Comparison of ENCODE assay signal across 22 cellular contexts in genomic region chr2:44722002-44722625, GRCh38.
DNase-seq lines count a peak whose midpoint lies in the region; ATAC-seq, FAIRE-seq and TF ChIP-seq lines count a peak whose summit lies in the region.
"Had no signal": no experiment of that assay in that cellular context is flagged by ENCODE, and none has a peak within 500 bp of the region (broad histone marks: within the 10 kb centered on the region; RNA-seq: fewer than 3 reads in every experiment).

No MANE protein-coding gene starts in this region.

- no peaks in the 10 kb centered on the region for H3K36me3 ChIP-seq in left lung
- H3K36me3 ChIP-seq in effector memory CD4-positive, alpha-beta T cell (ENCODE audit: control insufficient read depth, insufficient read depth, low read length) = no peaks in the 10 kb centered on the region
- H3K36me3 ChIP-seq: esophagus muscularis mucosa, left ventricle myocardium inferior had no signal

- no peak overlapping the region for H3K27ac ChIP-seq in left lung
- no peak overlapping the region for H3K27ac ChIP-seq in effector memory CD4-positive, alpha-beta T cell (ENCODE audit: insufficient read depth, low read length, poor library complexity, severe bottlenecking)
- H3K27ac ChIP-seq: esophagus muscularis mucosa, left ventricle myocardium inferior had no signal

- no peaks in the 10 kb centered on the region for H3K36me3 Mint-ChIP-seq in activated T-helper 1 cell treated with anti-CD3 and anti-CD28 coated beads, Interleukin-12 subunit alpha, Interleukin-12 subunit beta, Interleukin-2, Interleukin-4 antibody, amounts not matched to agents 30 ng/mL and 10 ng/mL and 1 ng/mL, durations not matched to agents 14 hours and 24 hours and 36 hours (ENCODE audit: low read depth)

- no peak overlapping the region for H3K4me3 Mint-ChIP-seq in activated T-helper 1 cell treated with anti-CD3 and anti-CD28 coated beads, Interleukin-12 subunit alpha, Interleukin-12 subunit beta, Interleukin-2, Interleukin-4 antibody, amounts not matched to agents 30 ng/mL and 10 ng/mL and 1 ng/mL, durations not matched to agents 14 hours and 24 hours and 36 hours
- H3K4me3 Mint-ChIP-seq: activated CD4-positive, alpha-beta T cell treated with anti-CD3 and anti-CD28 coated beads for 36 hours; CD4-positive, CD25-positive, alpha-beta regulatory T cell had no signal

- intact Hi-C loops in left lung (cut with DNase I) (no loop called here), Right ventricle myocardium inferior (cut with DNase I) (no loop called here)
- intact Hi-C loops in activated T-helper 1 cell treated with anti-CD3 and anti-CD28 coated beads, Interleukin-12 subunit alpha, Interleukin-12 subunit beta, Interleukin-2, Interleukin-4 antibody, amounts not matched to agents 30 ng/mL and 10 ng/mL and 1 ng/mL, durations not matched to agents 14 hours and 24 hours and 36 hours (cut with micrococcal nuclease) = no loop called here

- no peaks in the 10 kb centered on the region for H3K4me1 ChIP-seq in left lung
- no peaks in the 10 kb centered on the region for H3K4me1 ChIP-seq in effector memory CD4-positive, alpha-beta T cell (ENCODE audit: control insufficient read depth, insufficient read depth, low read length, poor library complexity, severe bottlenecking)
- H3K4me1 ChIP-seq: esophagus muscularis mucosa, left ventricle myocardium inferior had no signal

- DNase-seq in GM18507 (ENCODE audit: extremely low spot score, insufficient read length, low read depth) (no peak), RPMI8226 (peak; percentile 29), left lung (no peak), Right ventricle myocardium inferior (ENCODE audit: missing footprints) (no peak), hippocampal formation (lab: John Stamatoyannopoulos, UW) (no peak)
- DNase-seq in activated T-helper 1 cell treated with anti-CD3 and anti-CD28 coated beads, Interleukin-12 subunit alpha, Interleukin-12 subunit beta, Interleukin-2, Interleukin-4 antibody, amounts not matched to agents 30 ng/mL and 10 ng/mL and 1 ng/mL, durations not matched to agents 14 hours and 24 hours and 36 hours (ENCODE audit: low spot score) = no peak
- DNase-seq in effector memory CD4-positive, alpha-beta T cell = no peak
- DNase-seq: activated CD4-positive, alpha-beta T cell treated with anti-CD3 and anti-CD28 coated beads for 36 hours; CD4-positive, CD25-positive, alpha-beta regulatory T cell; effector CD4-positive, alpha-beta T cell; KG1; left ventricle myocardium inferior; NCI-H1092 treated with DMSO at 0.1 percent for 48 hours; NCI-H2081; NCI-H446; NK-92 treated with Interleukin-12 subunit alpha and Interleukin-12 subunit beta, amount 100 ng/mL, for 24 hours; posterior cingulate gyrus; SW 1271 had no signal

- H3K4me1 Mint-ChIP-seq in activated T-helper 1 cell treated with anti-CD3 and anti-CD28 coated beads, Interleukin-12 subunit alpha, Interleukin-12 subunit beta, Interleukin-2, Interleukin-4 antibody, amounts not matched to agents 30 ng/mL and 10 ng/mL and 1 ng/mL, durations not matched to agents 14 hours and 24 hours and 36 hours (ENCODE audit: low read depth) = no peaks in the 10 kb centered on the region
- H3K4me1 Mint-ChIP-seq: activated CD4-positive, alpha-beta T cell treated with anti-CD3 and anti-CD28 coated beads for 36 hours had no signal

- TF ChIP-seq CTCF in left lung (IDR thresholded peaks at IDR 0.05) = no peak

- H3K9me3 Mint-ChIP-seq in activated T-helper 1 cell treated with anti-CD3 and anti-CD28 coated beads, Interleukin-12 subunit alpha, Interleukin-12 subunit beta, Interleukin-2, Interleukin-4 antibody, amounts not matched to agents 30 ng/mL and 10 ng/mL and 1 ng/mL, durations not matched to agents 14 hours and 24 hours and 36 hours = no peaks in the 10 kb centered on the region

- H3K27me3 Mint-ChIP-seq in activated T-helper 1 cell treated with anti-CD3 and anti-CD28 coated beads, Interleukin-12 subunit alpha, Interleukin-12 subunit beta, Interleukin-2, Interleukin-4 antibody, amounts not matched to agents 30 ng/mL and 10 ng/mL and 1 ng/mL, durations not matched to agents 14 hours and 24 hours and 36 hours (ENCODE audit: insufficient read depth) = no peaks in the 10 kb centered on the region
- H3K27me3 Mint-ChIP-seq: activated CD4-positive, alpha-beta T cell treated with anti-CD3 and anti-CD28 coated beads for 36 hours; CD4-positive, CD25-positive, alpha-beta regulatory T cell had no signal

- H3K27me3 ChIP-seq in left lung = no peaks in the 10 kb centered on the region
- no peaks in the 10 kb centered on the region for H3K27me3 ChIP-seq in effector memory CD4-positive, alpha-beta T cell (replicated peaks; ENCODE audit: control insufficient read depth, insufficient read depth, low read length, poor library complexity, severe bottlenecking)
- H3K27me3 ChIP-seq: esophagus muscularis mucosa had no signal

- H3K4me3 ChIP-seq in left lung = no peak overlapping the region
- no peak overlapping the region for H3K4me3 ChIP-seq in effector memory CD4-positive, alpha-beta T cell (ENCODE audit: insufficient read depth, low read depth, low read length, poor library complexity, severe bottlenecking)
- H3K4me3 ChIP-seq: esophagus muscularis mucosa, left ventricle myocardium inferior had no signal

- no peaks in the 10 kb centered on the region for H3K9me3 ChIP-seq in left lung
- no peaks in the 10 kb centered on the region for H3K9me3 ChIP-seq in effector memory CD4-positive, alpha-beta T cell (ENCODE audit: control insufficient read depth, low read length)
- H3K9me3 ChIP-seq: esophagus muscularis mucosa, left ventricle myocardium inferior had no signal

- no peak overlapping the region for H3K27ac Mint-ChIP-seq in activated T-helper 1 cell treated with anti-CD3 and anti-CD28 coated beads, Interleukin-12 subunit alpha, Interleukin-12 subunit beta, Interleukin-2, Interleukin-4 antibody, amounts not matched to agents 30 ng/mL and 10 ng/mL and 1 ng/mL, durations not matched to agents 14 hours and 24 hours and 36 hours
- H3K27ac Mint-ChIP-seq: activated CD4-positive, alpha-beta T cell treated with anti-CD3 and anti-CD28 coated beads for 36 hours; activated naive CD4-positive, alpha-beta T cell treated with anti-CD3 and anti-CD28 coated beads, Interleukin-2, amount 50 U/mL, for 72 hours; CD4-positive, CD25-positive, alpha-beta regulatory T cell had no signal

- ATAC-seq in HG03095 (IDR thresholded peaks at IDR 0.05; ENCODE audit: unreplicated experiment) (peak; percentile 66), left lung (peak; percentile 23), Right ventricle myocardium inferior (no peak)
- ATAC-seq: activated CD4-positive, alpha-beta T cell treated with anti-CD3 and anti-CD28 coated beads for 36 hours; activated naive CD4-positive, alpha-beta T cell treated with anti-CD3 and anti-CD28 coated beads, Interleukin-2, amount 50 U/mL, for 72 hours had no signal

- peak; percentile 58 for FAIRE-seq in GM18507 (lab: Jason Lieb, UNC)
- FAIRE-seq: astrocyte had no signal
